9 cellular contexts compared by ENCODE assay signal in the genomic region with DNA sequence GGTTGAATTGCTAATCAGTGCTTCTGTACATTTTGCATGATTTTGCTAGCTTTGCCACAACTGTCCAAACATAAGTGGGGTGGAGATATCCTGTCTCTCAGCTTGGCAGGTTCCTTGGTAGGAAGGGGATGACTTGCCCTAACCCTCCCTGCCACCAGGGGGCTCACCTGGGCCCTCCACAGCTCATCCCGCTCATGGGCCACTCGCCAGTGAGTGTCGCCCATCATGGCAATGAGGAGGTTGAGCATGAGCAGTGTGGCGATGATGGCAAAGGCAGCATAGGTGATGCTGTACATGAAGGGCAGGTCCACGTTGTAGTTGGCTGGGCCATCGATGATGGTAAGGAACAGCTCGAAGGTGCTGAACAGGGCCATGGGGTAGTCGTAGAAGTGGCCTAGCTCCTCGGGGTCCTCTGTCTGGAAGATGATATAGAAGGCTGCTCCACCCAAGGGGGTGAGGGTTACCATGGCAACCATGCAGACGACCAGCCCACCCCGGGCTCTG. TPM values are rescaled to one million over a fixed set of nuclear protein-coding genes. Genes with fewer than 3 reads are reported as not detected.
DNase-seq lines count a peak whose midpoint lies in the region; ATAC-seq, FAIRE-seq and TF ChIP-seq lines count a peak whose summit lies in the region.
"Had no signal": no experiment of that assay in that cellular context is flagged by ENCODE, and none has a peak within 500 bp of the region (broad histone marks: within the 10 kb centered on the region; RNA-seq: fewer than 3 reads in every experiment).

No MANE protein-coding gene starts in this region.

- no peak overlapping the region for H3K4me3 ChIP-seq in AG04449 (ENCODE audit: low read depth, low read length)
- H3K4me3 ChIP-seq in kidney (ENCODE audit: low read length in 2 of 2): no peak overlapping the region
- H3K4me3 ChIP-seq in vagina: no peak overlapping the region

- no peaks in the 10 kb centered on the region for H3K27me3 Mint-ChIP-seq in activated CD4-positive, alpha-beta memory T cell treated with anti-CD3 and anti-CD28 coated beads for 36 hours

- TF ChIP-seq CTCF in AG04449 (IDR thresholded peaks at IDR 0.05; ENCODE audit: insufficient read depth, low read length, missing control alignments): peak; percentile 50
- peak; percentile 22 for TF ChIP-seq CTCF in kidney (IDR thresholded peaks at IDR 0.05; ENCODE audit: borderline replicate concordance, extremely low read depth, insufficient read depth)
- TF ChIP-seq CTCF in vagina (IDR thresholded peaks at IDR 0.05): no peak

- no peak overlapping the region for H3K27ac Mint-ChIP-seq in activated CD4-positive, alpha-beta memory T cell treated with anti-CD3 and anti-CD28 coated beads for 36 hours

- H3K9me3 Mint-ChIP-seq in activated CD4-positive, alpha-beta memory T cell treated with anti-CD3 and anti-CD28 coated beads for 36 hours: no peaks in the 10 kb centered on the region

- peaks cover 3% of the 10 kb centered on the region for H3K36me3 Mint-ChIP-seq in activated CD4-positive, alpha-beta memory T cell treated with anti-CD3 and anti-CD28 coated beads for 36 hours

- TF ChIP-seq POLR2A in GM18505 (IDR thresholded peaks at IDR 0.05; ENCODE audit: borderline replicate concordance, extremely low read depth, insufficient read depth, insufficient read length) (no peak), vagina (IDR thresholded peaks at IDR 0.05) (no peak)

- H3K27ac ChIP-seq in kidney (ENCODE audit: low read depth in 2 of 2, low read length in 2 of 2): no peak overlapping the region
- H3K27ac ChIP-seq in vagina: no peak overlapping the region

- H3K9me3 ChIP-seq in kidney (ENCODE audit: control insufficient read depth in 1 of 2, low read length in 2 of 2) (no peaks in the 10 kb centered on the region), vagina (no peaks in the 10 kb centered on the region)

- H3K9ac ChIP-seq in kidney (ENCODE audit: low read length in 2 of 2): no peak overlapping the region

- DNase-seq in AG04449 (ENCODE audit: low read depth, low spot score): no peak
- DNase-seq in activated CD4-positive, alpha-beta memory T cell treated with anti-CD3 and anti-CD28 coated beads for 36 hours: peak; percentile 58
- no peak for DNase-seq in kidney
- DNase-seq in vagina (ENCODE audit: extremely low spot score in 2 of 2): no peak
- no peak for DNase-seq in T1000 (lab: John Stamatoyannopoulos, UW)

- H3K36me3 ChIP-seq in kidney (ENCODE audit: control insufficient read depth in 1 of 2, insufficient read depth in 2 of 2, low read length in 2 of 2): no peaks in the 10 kb centered on the region
- peaks cover 0 to 29% of the 10 kb centered on the region in 2 donors for H3K36me3 ChIP-seq in vagina

- CTCF ChIA-PET in AG04449 (lab: Yijun Ruan, JAX): interaction anchor here (1.3 to 5.7 kb wide), 4 partner anchors 8 to 341 kb away, joined by 3 to 27 read pairs (median 14); no protein-coding TSS in a partner anchor
- CTCF ChIA-PET in activated CD4-positive, alpha-beta memory T cell treated with anti-CD3 and anti-CD28 coated beads for 36 hours (lab: Charles Lee): interaction anchor here (0.5 to 3.2 kb wide), 31 partner anchors 8 to 507 kb away, joined by 3 to 26 read pairs (median 4); a partner anchor contains a TSS

- POLR2A ChIA-PET in AG04449 (lab: Yijun Ruan, JAX): no interaction called here
- POLR2A ChIA-PET in activated CD4-positive, alpha-beta memory T cell treated with anti-CD3 and anti-CD28 coated beads for 36 hours (lab: Charles Lee): no interaction called here

- no peaks in the 10 kb centered on the region for H3K4me1 Mint-ChIP-seq in activated CD4-positive, alpha-beta memory T cell treated with anti-CD3 and anti-CD28 coated beads for 36 hours (ENCODE audit: low read depth)

- peak; percentile 71 for ATAC-seq in GM18505 (IDR thresholded peaks at IDR 0.05; ENCODE audit: unreplicated experiment)
- ATAC-seq in HG03442 (IDR thresholded peaks at IDR 0.05; ENCODE audit: unreplicated experiment): peak; percentile 64
- no peak for ATAC-seq in GM21381 (IDR thresholded peaks at IDR 0.05; ENCODE audit: unreplicated experiment)

- H3K4me3 Mint-ChIP-seq in activated CD4-positive, alpha-beta memory T cell treated with anti-CD3 and anti-CD28 coated beads for 36 hours: no peak overlapping the region

- H3K27me3 ChIP-seq in vagina: no peaks in the 10 kb centered on the region

- H3K4me1 ChIP-seq in kidney (ENCODE audit: control insufficient read depth in 1 of 2, insufficient read depth in 1 of 2, low read depth in 1 of 2, low read length in 2 of 2) (no peaks in the 10 kb centered on the region), vagina (no peaks in the 10 kb centered on the region)

- FAIRE-seq in kidney (lab: Jason Lieb, UNC): no peak
- FAIRE-seq: endometrium had no signal

- intact Hi-C loops in activated CD4-positive, alpha-beta memory T cell treated with anti-CD3 and anti-CD28 coated beads for 36 hours (cut with micrococcal nuclease): loop anchor here (2.0 kb wide), 1 partner anchor 21 kb away; no protein-coding TSS in a partner anchor
- intact Hi-C loops in kidney (cut with DNase I) (no loop called here), vagina (cut with DNase I) (no loop called here)

RNA-seq across cellular contexts. Expression of a gene that starts 12.2 kb away (rescaled TPM):
- total RNA-seq in activated CD4-positive, alpha-beta memory T cell treated with anti-CD3 and anti-CD28 coated beads for 36 hours: not detected
- total RNA-seq in kidney (4.4 TPM), vagina (7.9 TPM)
- 5.5 TPM for polyA plus RNA-seq in kidney (ENCODE audit: insufficient read depth, low read depth, low replicate concordance)

RNA-seq across cellular contexts. Expression of a gene that starts 18.5 kb away (rescaled TPM):
- 10 to 100 TPM in 1 of 2 experiments, 1 to 10 TPM in 1; 9.5 to 11.0 TPM for total RNA-seq in activated CD4-positive, alpha-beta memory T cell treated with anti-CD3 and anti-CD28 coated beads for 36 hours
- total RNA-seq in kidney (17.4 TPM), vagina (68.3 TPM)
- 10.4 TPM for polyA plus RNA-seq in kidney (ENCODE audit: insufficient read depth, low read depth, low replicate concordance)

Comparison
In these comparisons a context has a peak if more than half of its experiments do, and no peak if none do; other contexts are left out.
1. CTCF ChIP-seq: peak in AG04449 (single experiment) and kidney (single experiment); none in vagina (0 of 3).